ENCODE assay signal across 10 cellular contexts in genomic region chr2:120972286-120972685, GRCh38.
"Had no signal": no experiment of that assay in that cellular context is flagged by ENCODE, and none has a peak within 500 bp of the region (broad histone marks: within the 10 kb centered on the region; RNA-seq: fewer than 3 reads in every experiment).

No MANE protein-coding gene starts in this region.

- H3K27me3 Mint-ChIP-seq: activated CD4-positive, alpha-beta memory T cell treated with anti-CD3 and anti-CD28 coated beads, Interleukin-2, amount 10 ng/mL, durations not matched to agents 7 days and 5 days; activated naive CD8-positive, alpha-beta T cell treated with anti-CD3 and anti-CD28 coated beads for 36 hours; naive thymus-derived CD4-positive, alpha-beta T cell; stimulated activated naive B cell treated with anti-CD40 and anti-IgM and Interleukin-4, amounts not matched to agents 10 μg/mL and 1 μg/mL and 100 μg/mL, for 72 hours had no signal

- DNase-seq: activated CD4-positive, alpha-beta memory T cell treated with anti-CD3 and anti-CD28 coated beads, Interleukin-2, amount 10 ng/mL, durations not matched to agents 7 days and 5 days; activated gamma-delta T cell treated with Interleukin-2 at 50 U/mL for 16 hours; activated naive CD8-positive, alpha-beta T cell treated with anti-CD3 and anti-CD28 coated beads for 36 hours; activated T-cell treated with anti-CD3 and anti-CD28 coated beads, Interleukin-2, amount 50 U/mL, for 48 hours; naive thymus-derived CD4-positive, alpha-beta T cell; right cardiac atrium; stimulated activated naive B cell treated with anti-CD40 and anti-IgM and Interleukin-4, amounts not matched to agents 10 μg/mL and 1 μg/mL and 100 μg/mL, for 72 hours; T1000; upper lobe of left lung had no signal

- H3K9me3 Mint-ChIP-seq: activated CD4-positive, alpha-beta memory T cell treated with anti-CD3 and anti-CD28 coated beads, Interleukin-2, amount 10 ng/mL, durations not matched to agents 7 days and 5 days; activated naive CD8-positive, alpha-beta T cell treated with anti-CD3 and anti-CD28 coated beads for 36 hours had no signal

- ATAC-seq: esophagus mucosa; naive thymus-derived CD4-positive, alpha-beta T cell; stimulated activated naive B cell treated with anti-CD40 and anti-IgM and Interleukin-4, amounts not matched to agents 10 μg/mL and 1 μg/mL and 100 μg/mL, for 72 hours had no signal

- H3K4me3 Mint-ChIP-seq: activated CD4-positive, alpha-beta memory T cell treated with anti-CD3 and anti-CD28 coated beads, Interleukin-2, amount 10 ng/mL, durations not matched to agents 7 days and 5 days; activated naive CD8-positive, alpha-beta T cell treated with anti-CD3 and anti-CD28 coated beads for 36 hours; naive thymus-derived CD4-positive, alpha-beta T cell; stimulated activated naive B cell treated with anti-CD40 and anti-IgM and Interleukin-4, amounts not matched to agents 10 μg/mL and 1 μg/mL and 100 μg/mL, for 72 hours had no signal

- H3K4me1 Mint-ChIP-seq: activated CD4-positive, alpha-beta memory T cell treated with anti-CD3 and anti-CD28 coated beads, Interleukin-2, amount 10 ng/mL, durations not matched to agents 7 days and 5 days; activated naive CD8-positive, alpha-beta T cell treated with anti-CD3 and anti-CD28 coated beads for 36 hours; stimulated activated naive B cell treated with anti-CD40 and anti-IgM and Interleukin-4, amounts not matched to agents 10 μg/mL and 1 μg/mL and 100 μg/mL, for 72 hours had no signal

- H3K36me3 Mint-ChIP-seq: activated naive CD8-positive, alpha-beta T cell treated with anti-CD3 and anti-CD28 coated beads for 36 hours; naive thymus-derived CD4-positive, alpha-beta T cell; stimulated activated naive B cell treated with anti-CD40 and anti-IgM and Interleukin-4, amounts not matched to agents 10 μg/mL and 1 μg/mL and 100 μg/mL, for 72 hours had no signal

- H3K27ac Mint-ChIP-seq: activated CD4-positive, alpha-beta memory T cell treated with anti-CD3 and anti-CD28 coated beads, Interleukin-2, amount 10 ng/mL, durations not matched to agents 7 days and 5 days; activated naive CD8-positive, alpha-beta T cell treated with anti-CD3 and anti-CD28 coated beads for 36 hours; naive thymus-derived CD4-positive, alpha-beta T cell; stimulated activated naive B cell treated with anti-CD40 and anti-IgM and Interleukin-4, amounts not matched to agents 10 μg/mL and 1 μg/mL and 100 μg/mL, for 72 hours had no signal
